In genomic region chr7:156400046-156400445, GRCh38 we compare ENCODE assay signal across 12 cellular contexts.
A peak's percentile ranks its signal among the peaks of the same experiment; 100 is the strongest.
DNase-seq lines count a peak whose midpoint lies in the region; ATAC-seq and TF ChIP-seq lines count a peak whose summit lies in the region.
"Had no signal": no experiment of that assay in that cellular context is flagged by ENCODE, and none has a peak within 500 bp of the region (broad histone marks: within the 10 kb centered on the region; RNA-seq: fewer than 3 reads in every experiment).

No MANE protein-coding gene starts in this region.

- POLR2A ChIA-PET in HEK293T (lab: Yijun Ruan, JAX) = no interaction called here

- H3K27me3 ChIP-seq in esophagus muscularis mucosa (peaks cover 0 to 8% (median 0%) of the 10 kb centered on the region in 4 donors), BE2C (peaks cover 12% of the 10 kb centered on the region), heart left ventricle (peaks cover 0 to 15% (median 0%) of the 10 kb centered on the region in 9 donors)
- H3K27me3 ChIP-seq: BLaER1 had no signal

- no peak for ATAC-seq in heart left ventricle

- no peak for TF ChIP-seq POLR2A in esophagus muscularis mucosa (IDR thresholded peaks at IDR 0.05; ENCODE audit: low read depth)
- no peak for TF ChIP-seq POLR2A in heart left ventricle (IDR thresholded peaks at IDR 0.05)

- in situ Hi-C loops in GM13976 (cut with MboI; ENCODE audit: low sequenced_read_pairs, unreplicated experiment) = no loop called here

- H3K36me3 ChIP-seq in esophagus muscularis mucosa (no peaks in the 10 kb centered on the region), BE2C (no peaks in the 10 kb centered on the region), heart left ventricle (no peaks in the 10 kb centered on the region)
- H3K36me3 ChIP-seq: BLaER1, HAP-1 had no signal

- intact Hi-C loops in esophagus muscularis mucosa (cut with DNase I) = no loop called here
- intact Hi-C loops in heart left ventricle (cut with DNase I) = no loop called here

- TF ChIP-seq CTCF in VCaP (conservative IDR thresholded peaks at IDR 0.05) (no peak), esophagus muscularis mucosa (IDR thresholded peaks at IDR 0.05) (no peak), BE2C (IDR thresholded peaks at IDR 0.05; ENCODE audit: low read depth, low read length) (no peak), heart left ventricle (IDR thresholded peaks at IDR 0.05) (no peak), GM13976 (IDR thresholded peaks at IDR 0.05; ENCODE audit: borderline replicate concordance, control extremely low read depth, extremely low read depth, insufficient read depth, missing control alignments) (no peak)

- CTCF ChIA-PET in HEK293T (lab: Yijun Ruan, JAX) = no interaction called here

- H3K4me3 ChIP-seq in esophagus muscularis mucosa = no peak overlapping the region
- H3K4me3 ChIP-seq in BE2C (ENCODE audit: low read depth, low read length) = no peak overlapping the region
- H3K4me3 ChIP-seq in heart left ventricle = no peak overlapping the region
- H3K4me3 ChIP-seq: BLaER1, GM23248, HAP-1 had no signal

- H3K9me3 ChIP-seq in esophagus muscularis mucosa = no peaks in the 10 kb centered on the region
- H3K9me3 ChIP-seq in BE2C = no peaks in the 10 kb centered on the region
- peaks cover 0 to 1% (median 0%) of the 10 kb centered on the region in 12 donors for H3K9me3 ChIP-seq in heart left ventricle
- H3K9me3 ChIP-seq: BLaER1, HAP-1 had no signal

- H3K27ac ChIP-seq in VCaP (peak overlapping the region; percentile 92), esophagus muscularis mucosa (replicated peaks in 1 of 4) (no peak overlapping the region), heart left ventricle (no peak overlapping the region)
- H3K27ac ChIP-seq: BLaER1, GM23248 had no signal

- DNase-seq in HEK293T (ENCODE audit: extremely low spot score) (peak; percentile 4), esophagus muscularis mucosa (ENCODE audit: extremely low spot score) (peak; percentile 68), BE2C (no peak), heart left ventricle (no peak), GM13976 (ENCODE audit: low spot score) (no peak)
- DNase-seq: CD4-positive, alpha-beta T cell; CD8-positive, alpha-beta memory T cell; DND-41; GM23248 had no signal

- H3K4me1 ChIP-seq in esophagus muscularis mucosa (no peaks in the 10 kb centered on the region), BE2C (no peaks in the 10 kb centered on the region), heart left ventricle (no peaks in the 10 kb centered on the region)
- H3K4me1 ChIP-seq: BLaER1, HAP-1 had no signal

- 67% methylated on average over 5 of the region's 5 CpGs for WGBS in esophagus muscularis mucosa
- WGBS in heart left ventricle, 4 donors = 55 to 69% (median 66%) methylated on average over 5 of the region's 5 CpGs

- TF ChIP-seq EP300 in esophagus muscularis mucosa (IDR thresholded peaks at IDR 0.05) = no peak

TF ChIP-seq in HEK293T, 16 proteins besides CTCF, POLR2A, EP300 and RAD21:
- TF ChIP-seq FOXK2 (IDR thresholded peaks at IDR 0.05) (no peak), FOXM1 (IDR thresholded peaks at IDR 0.05; ENCODE audit: borderline replicate concordance) (no peak), BHLHE40 (IDR thresholded peaks at IDR 0.05; ENCODE audit: borderline replicate concordance) (no peak), L3MBTL2 (conservative IDR thresholded peaks at IDR 0.05) (no peak), SUZ12 (IDR thresholded peaks at IDR 0.05) (no peak), HDGF (IDR thresholded peaks at IDR 0.05; ENCODE audit: borderline replicate concordance) (no peak), FOXA1 (IDR thresholded peaks at IDR 0.05) (no peak)
TF ChIP-seq in HEK293T: peak in this region for 0.

Comparison
In these comparisons a context has a peak if more than half of its experiments do, and no peak if none do; other contexts are left out.
1. DNase-seq: peak in HEK293T (single experiment) and esophagus muscularis mucosa (single experiment); none in BE2C (single experiment), heart left ventricle (0 of 5) and GM13976 (single experiment).